1 cellular context compared by ENCODE assay signal in genomic region chr11:120240866-120241265, GRCh38.
TF ChIP-seq lines count a peak whose summit lies in the region.

No MANE protein-coding gene starts in this region.

TF ChIP-seq in WTC11, 78 proteins besides CTCF, POLR2A, EP300 and RAD21 (continued from another document):
- no peak for TF ChIP-seq ATF2 (CRISPR knock-in tag; IDR thresholded peaks at IDR 0.05; ENCODE audit: borderline replicate concordance, low read depth)
- no peak for TF ChIP-seq ZNF281 (CRISPR knock-in tag; IDR thresholded peaks at IDR 0.05)
